9 cellular contexts compared by ENCODE assay signal in the genomic region with DNA sequence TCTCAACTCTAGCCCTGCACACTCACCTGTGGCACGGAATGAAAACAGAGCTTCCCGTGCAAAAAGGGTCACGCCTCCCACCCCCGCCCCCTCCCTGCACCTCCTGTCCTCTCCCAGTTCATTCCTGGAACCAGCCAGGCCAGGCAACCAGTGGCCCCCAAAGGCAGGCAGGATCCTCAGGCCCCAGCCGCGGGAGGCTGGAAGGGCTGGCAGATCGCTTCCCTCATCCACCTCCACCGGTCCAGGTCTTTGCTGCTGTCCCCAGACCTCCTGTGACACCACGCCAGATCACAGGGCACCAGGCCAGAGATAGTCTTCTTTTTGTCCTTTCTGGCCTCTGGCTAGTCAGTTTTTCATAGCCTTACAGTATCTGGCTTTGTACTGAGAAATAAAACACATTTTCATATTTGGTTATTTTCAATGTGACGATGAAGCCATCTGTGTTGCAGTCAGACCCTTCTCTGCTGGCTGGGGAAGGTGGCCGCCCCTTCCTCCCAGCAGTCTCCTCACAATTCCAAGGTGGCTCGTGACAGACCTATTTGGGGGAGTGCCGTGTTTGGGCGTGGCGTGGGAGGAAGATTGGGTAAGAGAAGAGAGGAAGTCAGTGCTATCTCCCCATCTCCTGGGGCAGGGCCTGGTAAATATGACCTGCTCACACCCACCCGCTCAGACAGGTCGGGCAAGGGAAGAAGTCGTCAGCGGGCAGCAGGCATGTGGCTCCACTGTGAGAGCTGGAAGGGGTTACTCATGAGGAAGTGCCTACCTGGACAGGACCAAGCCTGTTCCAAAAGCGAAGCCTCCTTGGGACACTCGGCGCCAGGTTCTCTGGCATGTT. TPM values are rescaled to one million over a fixed set of nuclear protein-coding genes. Genes with fewer than 3 reads are reported as not detected.
A peak's percentile ranks its signal among the peaks of the same experiment; 100 is the strongest.
DNase-seq lines count a peak whose midpoint lies in the region; ATAC-seq, FAIRE-seq and TF ChIP-seq lines count a peak whose summit lies in the region.
"Had no signal": no experiment of that assay in that cellular context is flagged by ENCODE, and none has a peak within 500 bp of the region (broad histone marks: within the 10 kb centered on the region; RNA-seq: fewer than 3 reads in every experiment).

No MANE protein-coding gene starts in this region.

- peak overlapping the region; percentile 39 for H2AFZ ChIP-seq in keratinocyte (ENCODE audit: control insufficient read depth, low read length)

- dilution Hi-C loops in keratinocyte (cut with MboI; ENCODE audit: extremely low pct_ligation_motif_present, low sequenced_read_pairs) = no loop called here

- H3K27ac Mint-ChIP-seq in activated CD8-positive, alpha-beta T cell treated with anti-CD3 and anti-CD28 coated beads for 36 hours = peak overlapping the region; percentile 84

- peak overlapping the region; percentile 82 for H3K4me2 ChIP-seq in keratinocyte (ENCODE audit: control insufficient read depth, extremely low read depth, insufficient read depth, low read depth, low read length)

- H3K4me1 Mint-ChIP-seq in activated CD8-positive, alpha-beta T cell treated with anti-CD3 and anti-CD28 coated beads for 36 hours (ENCODE audit: low read depth) = peaks cover 18% of the 10 kb centered on the region

- no peaks in the 10 kb centered on the region for H3K36me3 Mint-ChIP-seq in activated CD8-positive, alpha-beta T cell treated with anti-CD3 and anti-CD28 coated beads for 36 hours (ENCODE audit: low read depth)

- no peaks in the 10 kb centered on the region for H4K20me1 ChIP-seq in keratinocyte (ENCODE audit: control insufficient read depth, extremely low read depth, insufficient read depth, low read length)

- no peak for TF ChIP-seq CTCF in activated CD8-positive, alpha-beta T cell treated with anti-CD3 and anti-CD28 coated beads for 36 hours (IDR thresholded peaks at IDR 0.05)
- TF ChIP-seq CTCF in keratinocyte (optimal IDR thresholded peaks at IDR 0.05 in 1 of 3, IDR thresholded peaks at IDR 0.05 in 1 of 3, conservative IDR thresholded peaks at IDR 0.05 in 1 of 3; ENCODE audit: extremely low read depth in 1 of 3, insufficient read depth in 2 of 3, low read length in 3 of 3) (no peak), tibial nerve (IDR thresholded peaks at IDR 0.05) (no peak)

- H3K9me3 ChIP-seq in keratinocyte (ENCODE audit: control insufficient read depth, low read depth, low read length) (no peaks in the 10 kb centered on the region), tibial nerve (no peaks in the 10 kb centered on the region)

- no peak overlapping the region for H3K4me3 Mint-ChIP-seq in activated CD8-positive, alpha-beta T cell treated with anti-CD3 and anti-CD28 coated beads for 36 hours

- CTCF ChIA-PET in activated CD8-positive, alpha-beta T cell treated with anti-CD3 and anti-CD28 coated beads for 36 hours (lab: Charles Lee) = interaction anchor here (1.2 to 1.6 kb wide), 4 partner anchors 8 to 70 kb away, joined by 3 to 7 read pairs (median 4); no protein-coding TSS in a partner anchor

- H3K27me3 ChIP-seq in keratinocyte (ENCODE audit: control insufficient read depth, extremely low read depth, insufficient read depth, low read length) (no peaks in the 10 kb centered on the region), tibial nerve (no peaks in the 10 kb centered on the region)

- ATAC-seq in activated CD8-positive, alpha-beta T cell treated with anti-CD3 and anti-CD28 coated beads for 36 hours = no peak
- ATAC-seq in GM18907 (IDR thresholded peaks at IDR 0.05; ENCODE audit: unreplicated experiment) = no peak

- WGBS in tibial nerve, 2 donors = 64 to 71% methylated on average over 19 to 22 of the region's 22 CpGs

- no peak for TF ChIP-seq EP300 in tibial nerve (IDR thresholded peaks at IDR 0.05)

- H3K27me3 Mint-ChIP-seq in activated CD8-positive, alpha-beta T cell treated with anti-CD3 and anti-CD28 coated beads for 36 hours = no peaks in the 10 kb centered on the region

- H3K9me1 ChIP-seq in keratinocyte (ENCODE audit: control insufficient read depth, extremely low read depth, insufficient read depth, low read length) = no peaks in the 10 kb centered on the region

- peaks cover 0 to 16% of the 10 kb centered on the region in 2 experiments for H3K36me3 ChIP-seq in keratinocyte (ENCODE audit: control insufficient read depth in 2 of 2, extremely low read depth in 1 of 2, insufficient read depth in 2 of 2, low read length in 2 of 2)
- peaks cover 0 to 47% (median 0%) of the 10 kb centered on the region in 3 donors for H3K36me3 ChIP-seq in tibial nerve

- no peaks in the 10 kb centered on the region for H3K79me2 ChIP-seq in keratinocyte (ENCODE audit: control insufficient read depth, insufficient read depth, low read length)

- peak; percentile 86 for FAIRE-seq in keratinocyte (lab: Jason Lieb, UNC)
- FAIRE-seq: A204.1 had no signal

- intact Hi-C loops in activated CD8-positive, alpha-beta T cell treated with anti-CD3 and anti-CD28 coated beads for 36 hours (cut with micrococcal nuclease) = no loop called here

- DNase-seq in SIG-M5 treated with dmso at 0.1 percent for 504 hours (lab: John Stamatoyannopoulos, UW; ENCODE audit: unreplicated experiment) (peak; percentile 76), SIG-M5 (lab: John Stamatoyannopoulos, UW) (no peak), keratinocyte (ENCODE audit: low read depth, low spot score) (peak; percentile 92), tibial nerve (ENCODE audit: low spot score in 2 of 2) (no peak), NCI-H526 treated with DMSO at 0.1 percent for 48 hours (lab: John Stamatoyannopoulos, UW) (no peak), NCI-H526 (lab: John Stamatoyannopoulos, UW) (no peak)
- DNase-seq in activated CD8-positive, alpha-beta T cell treated with anti-CD3 and anti-CD28 coated beads for 36 hours = peak; percentile 52

- POLR2A ChIA-PET in activated CD8-positive, alpha-beta T cell treated with anti-CD3 and anti-CD28 coated beads for 36 hours (lab: Charles Lee) = interaction anchor here (1.5 to 2.7 kb wide), 2 partner anchors 22 to 40 kb away, joined by 3 to 11 read pairs; partner anchors contain the start of gene ANKRD13D

- H3K4me1 ChIP-seq in keratinocyte (ENCODE audit: control insufficient read depth, extremely low read depth, insufficient read depth, low read length) (peaks cover 51% of the 10 kb centered on the region), tibial nerve (peaks cover 0 to 15% (median 2%) of the 10 kb centered on the region in 4 donors)

- H3K4me3 ChIP-seq in keratinocyte (ENCODE audit: control insufficient read depth in 2 of 3, extremely low read depth in 1 of 3, insufficient read depth in 2 of 3, low read depth in 1 of 3, low read length in 3 of 3) = peak overlapping the region in 2 of 3 experiments; percentile 45 to 55
- no peak overlapping the region for H3K4me3 ChIP-seq in tibial nerve

- peak overlapping the region; percentile 77 for H3K9ac ChIP-seq in keratinocyte (ENCODE audit: control insufficient read depth, extremely low read depth, insufficient read depth, low read length)

- peak overlapping the region; percentile 97 for H3K27ac ChIP-seq in keratinocyte (ENCODE audit: control insufficient read depth, insufficient read depth, low read length)
- peak overlapping the region in 3 of 4 donors; percentile 29 to 43 (median 42) for H3K27ac ChIP-seq in tibial nerve

- no peaks in the 10 kb centered on the region for H3K9me3 Mint-ChIP-seq in activated CD8-positive, alpha-beta T cell treated with anti-CD3 and anti-CD28 coated beads for 36 hours

- no peak for TF ChIP-seq POLR2A in tibial nerve (IDR thresholded peaks at IDR 0.05)

RNA-seq across cellular contexts. Expression of gene SSH3, which starts 9.1 kb away (rescaled TPM):
- 1 to 10 TPM; 7.4 to 9.1 TPM for total RNA-seq in activated CD8-positive, alpha-beta T cell treated with anti-CD3 and anti-CD28 coated beads for 36 hours
- 20.5 to 39.2 TPM (median 24.8 TPM) in 3 replicates for polyA plus RNA-seq in keratinocyte
- polyA plus RNA-seq in keratinocyte (2011; ENCODE audit: low read depth) = 11.2 TPM
- 12.1 and 25.9 TPM in 2 replicates for polyA plus RNA-seq in keratinocyte (2011; cell fraction: cytosol; rRNA removed)
- polyA plus RNA-seq in keratinocyte (2011; cell fraction: nucleus; rRNA removed) = 55.6 and 73.3 TPM in 2 replicates
- 42.9 and 52.4 TPM in 2 replicates for polyA plus RNA-seq in keratinocyte (2012; ENCODE audit: low replicate concordance)
- 22.4 to 37.8 TPM (median 30.0 TPM) in 3 replicates for polyA minus RNA-seq in keratinocyte
- 49.9 TPM for polyA minus RNA-seq in keratinocyte (2011; cell fraction: cytosol; rRNA and poly(A)+ RNA removed)
- 29.0 and 32.8 TPM in 2 replicates for polyA minus RNA-seq in keratinocyte (2011; cell fraction: nucleus; rRNA and poly(A)+ RNA removed)
- total RNA-seq in tibial nerve = 10 to 100 TPM; 28.5 to 51.6 (median 43.1) TPM

RNA-seq across cellular contexts. Expression of gene ANKRD13D, which starts 23.3 kb away (rescaled TPM):
- total RNA-seq in activated CD8-positive, alpha-beta T cell treated with anti-CD3 and anti-CD28 coated beads for 36 hours = 10 to 100 TPM; 75.4 to 78.7 TPM
- polyA plus RNA-seq in keratinocyte = 18.1 to 40.1 TPM (median 25.0 TPM) in 3 replicates
- polyA plus RNA-seq in keratinocyte (2011; ENCODE audit: low read depth) = 26.3 TPM
- polyA plus RNA-seq in keratinocyte (2011; cell fraction: cytosol; rRNA removed) = 11.4 and 22.0 TPM in 2 replicates
- polyA plus RNA-seq in keratinocyte (2011; cell fraction: nucleus; rRNA removed) = 58.2 and 67.9 TPM in 2 replicates
- 16.9 and 35.5 TPM in 2 replicates for polyA plus RNA-seq in keratinocyte (2012; ENCODE audit: low replicate concordance)
- 18.7 to 32.6 TPM (median 20.1 TPM) in 3 replicates for polyA minus RNA-seq in keratinocyte
- polyA minus RNA-seq in keratinocyte (2011; cell fraction: cytosol; rRNA and poly(A)+ RNA removed) = 17.8 TPM
- 29.3 and 30.3 TPM in 2 replicates for polyA minus RNA-seq in keratinocyte (2011; cell fraction: nucleus; rRNA and poly(A)+ RNA removed)
- total RNA-seq in tibial nerve = 100 to 1,000 TPM in 1 of 4 donors, 10 to 100 TPM in 3; 46.8 to 158 (median 69.5) TPM

RNA-seq across cellular contexts. Expression of gene POLD4, which starts 40.9 kb away (rescaled TPM):
- total RNA-seq in activated CD8-positive, alpha-beta T cell treated with anti-CD3 and anti-CD28 coated beads for 36 hours = 10 to 100 TPM; 34.1 to 36.1 TPM
- 35.7 to 60.9 TPM (median 43.3 TPM) in 3 replicates for polyA plus RNA-seq in keratinocyte
- 6.0 TPM for polyA plus RNA-seq in keratinocyte (2011; ENCODE audit: low read depth)
- 46.0 and 102 TPM in 2 replicates for polyA plus RNA-seq in keratinocyte (2011; cell fraction: cytosol; rRNA removed)
- 62.8 and 80.0 TPM in 2 replicates for polyA plus RNA-seq in keratinocyte (2011; cell fraction: nucleus; rRNA removed)
- polyA plus RNA-seq in keratinocyte (2012; ENCODE audit: low replicate concordance) = 71.4 and 79.2 TPM in 2 replicates
- polyA minus RNA-seq in keratinocyte = 8.5 to 13.1 TPM (median 9.6 TPM) in 3 replicates
- 37.6 TPM for polyA minus RNA-seq in keratinocyte (2011; cell fraction: cytosol; rRNA and poly(A)+ RNA removed)
- 15.4 and 16.5 TPM in 2 replicates for polyA minus RNA-seq in keratinocyte (2011; cell fraction: nucleus; rRNA and poly(A)+ RNA removed)
- 100 to 1,000 TPM in 1 of 4 donors, 10 to 100 TPM in 3; 70.8 to 154 (median 88.5) TPM for total RNA-seq in tibial nerve

RNA-seq across cellular contexts. Expression of gene GRK2, which starts 46.1 kb away (rescaled TPM):
- 100 to 1,000 TPM; 303 to 305 TPM for total RNA-seq in activated CD8-positive, alpha-beta T cell treated with anti-CD3 and anti-CD28 coated beads for 36 hours
- 21.1 to 29.2 TPM (median 23.3 TPM) in 3 replicates for polyA plus RNA-seq in keratinocyte
- polyA plus RNA-seq in keratinocyte (2011; ENCODE audit: low read depth) = 72.4 TPM
- 15.4 and 26.0 TPM in 2 replicates for polyA plus RNA-seq in keratinocyte (2011; cell fraction: cytosol; rRNA removed)
- 38.5 and 51.4 TPM in 2 replicates for polyA plus RNA-seq in keratinocyte (2011; cell fraction: nucleus; rRNA removed)
- polyA plus RNA-seq in keratinocyte (2012; ENCODE audit: low replicate concordance) = 26.4 and 42.3 TPM in 2 replicates
- 28.1 to 136 TPM (median 33.8 TPM) in 3 replicates for polyA minus RNA-seq in keratinocyte
- 62.0 TPM for polyA minus RNA-seq in keratinocyte (2011; cell fraction: cytosol; rRNA and poly(A)+ RNA removed)
- polyA minus RNA-seq in keratinocyte (2011; cell fraction: nucleus; rRNA and poly(A)+ RNA removed) = 26.1 and 27.0 TPM in 2 replicates
- total RNA-seq in tibial nerve = 100 to 1,000 TPM in 1 of 4 donors, 10 to 100 TPM in 3; 46.0 to 134 (median 65.4) TPM

Comparison
In these comparisons a context has a peak if more than half of its experiments do, and no peak if none do; other contexts are left out.
1. DNase-seq: peak in SIG-M5 treated with dmso at 0.1 percent for 504 hours (single experiment), activated CD8-positive, alpha-beta T cell treated with anti-CD3 and anti-CD28 coated beads for 36 hours (single experiment) and keratinocyte (single experiment); none in SIG-M5 (single experiment), tibial nerve (0 of 2), NCI-H526 treated with DMSO at 0.1 percent for 48 hours (single experiment) and NCI-H526 (0 of 2).
2. H3K4me3 ChIP-seq: peak in keratinocyte (2 of 3); none in tibial nerve (0 of 4).